ENCODE assay signal across 2 cellular contexts in genomic region chr2:16093639-16094447, GRCh38.
TF ChIP-seq lines count a peak whose summit lies in the region.

No MANE protein-coding gene starts in this region.

TF ChIP-seq in SK-N-SH, 30 proteins besides CTCF, POLR2A, EP300 and RAD21 (continued from another document):
- TF ChIP-seq ZBTB33 (IDR thresholded peaks at IDR 0.05; ENCODE audit: borderline replicate concordance, low read depth) (no peak), FOXJ3 (CRISPR knock-in tag; IDR thresholded peaks at IDR 0.05) (0 out of 2 replicates have a peak, but pooled peaks have one; percentile 45)

TF ChIP-seq in SK-N-SH treated with all-trans-retinoic acid at 6 μM for 48 hours, 23 proteins besides CTCF, POLR2A, EP300 and RAD21 (continued from another document):
- no peak for TF ChIP-seq PATZ1 (CRISPR knock-in tag; IDR thresholded peaks at IDR 0.05; ENCODE audit: borderline replicate concordance)
- TF ChIP-seq ZNF565 (CRISPR knock-in tag; conservative IDR thresholded peaks at IDR 0.05; ENCODE audit: low read depth), result no peak
- TF ChIP-seq POU6F1 (CRISPR knock-in tag; IDR thresholded peaks at IDR 0.05; ENCODE audit: borderline replicate concordance, low read depth), result no peak
- no peak for TF ChIP-seq ZC3H10 (CRISPR knock-in tag; IDR thresholded peaks at IDR 0.05)
- no peak for TF ChIP-seq ZNF70 (CRISPR knock-in tag; IDR thresholded peaks at IDR 0.05)
- TF ChIP-seq ZFP30 (CRISPR knock-in tag; IDR thresholded peaks at IDR 0.05), result no peak
- no peak for TF ChIP-seq BACH2 (CRISPR knock-in tag; IDR thresholded peaks at IDR 0.05; ENCODE audit: borderline replicate concordance)
- no peak for TF ChIP-seq TCF4 (CRISPR knock-in tag; IDR thresholded peaks at IDR 0.05; ENCODE audit: borderline replicate concordance)
